ENCODE assay signal across 14 cellular contexts in genomic region chr6:104600659-104600971, GRCh38.
DNase-seq lines count a peak whose midpoint lies in the region; ATAC-seq and TF ChIP-seq lines count a peak whose summit lies in the region.
"Had no signal": no experiment of that assay in that cellular context is flagged by ENCODE, and none has a peak within 500 bp of the region (broad histone marks: within the 10 kb centered on the region; RNA-seq: fewer than 3 reads in every experiment).

No MANE protein-coding gene starts in this region.

- H3K36me3 ChIP-seq in SK-N-MC (ENCODE audit: insufficient read depth, low read length) (no peaks in the 10 kb centered on the region), adipocyte (ENCODE audit: control insufficient read depth, insufficient read depth, low read length, severe bottlenecking) (no peaks in the 10 kb centered on the region), mesenchymal stem cell (ENCODE audit: control insufficient read depth in 1 of 2, insufficient read depth in 2 of 2, low read depth in 1 of 2, low read length in 2 of 2) (no peaks in the 10 kb centered on the region), left lung (no peaks in the 10 kb centered on the region), Caco-2 (ENCODE audit: control insufficient read depth, insufficient read depth, low read length) (no peaks in the 10 kb centered on the region)

- no peak overlapping the region for H3K4ac ChIP-seq in mesenchymal stem cell (ENCODE audit: low read depth in 1 of 2, low read length in 2 of 2)

- POLR2A ChIA-PET in Caco-2 (lab: Charles Lee) = no interaction called here

- H3K27me3 ChIP-seq in adipocyte (replicated peaks; ENCODE audit: control insufficient read depth, insufficient read depth, low read length) (no peaks in the 10 kb centered on the region), mesenchymal stem cell (ENCODE audit: control insufficient read depth in 1 of 2, insufficient read depth in 1 of 2, low read length in 2 of 2) (no peaks in the 10 kb centered on the region), left lung (no peaks in the 10 kb centered on the region), Caco-2 (replicated peaks; ENCODE audit: control insufficient read depth, insufficient read depth, low read length) (no peaks in the 10 kb centered on the region)

- no peak overlapping the region for H2BK15ac ChIP-seq in mesenchymal stem cell (ENCODE audit: low read depth, poor library complexity, severe bottlenecking)

- no peak overlapping the region for H3K23ac ChIP-seq in mesenchymal stem cell (ENCODE audit: low read length in 2 of 2)

- H3K36me3 Mint-ChIP-seq in Caco-2 (ENCODE audit: insufficient read depth, unreplicated experiment) = no peaks in the 10 kb centered on the region
- H3K36me3 Mint-ChIP-seq: IgD-negative memory B cell had no signal

- H2BK5ac ChIP-seq in mesenchymal stem cell (ENCODE audit: low read depth, low read length, poor library complexity, severe bottlenecking) = no peak overlapping the region

- H3K27ac Mint-ChIP-seq in Caco-2 (ENCODE audit: unreplicated experiment) = no peak overlapping the region
- H3K27ac Mint-ChIP-seq: CD4-positive, alpha-beta T cell; H9; IgD-negative memory B cell had no signal

- H4K91ac ChIP-seq in mesenchymal stem cell (ENCODE audit: low read length) = no peak overlapping the region

- no peak overlapping the region for H3K4me2 ChIP-seq in mesenchymal stem cell (ENCODE audit: low read length, poor library complexity, severe bottlenecking)

- TF ChIP-seq CTCF in left lung (IDR thresholded peaks at IDR 0.05) (no peak), Caco-2 (IDR thresholded peaks at IDR 0.05; ENCODE audit: insufficient read depth in 1 of 2, low read depth in 1 of 2, low read length in 1 of 2, severe bottlenecking in 1 of 2, unreplicated experiment in 1 of 2) (no peak)

- H3K4me1 Mint-ChIP-seq in Caco-2 (ENCODE audit: low read depth, unreplicated experiment) = no peaks in the 10 kb centered on the region
- H3K4me1 Mint-ChIP-seq: IgD-negative memory B cell had no signal

- H3K4me3 Mint-ChIP-seq in Caco-2 (ENCODE audit: unreplicated experiment) = no peak overlapping the region
- H3K4me3 Mint-ChIP-seq: CD4-positive, alpha-beta T cell; H9; IgD-negative memory B cell had no signal

- no peaks in the 10 kb centered on the region for H3K9me3 Mint-ChIP-seq in Caco-2 (ENCODE audit: unreplicated experiment)
- H3K9me3 Mint-ChIP-seq: CD4-positive, alpha-beta T cell; H9; IgD-negative memory B cell had no signal

- 100% methylated on average over 2 of the region's 2 CpGs for WGBS in mesenchymal stem cell

- no peak overlapping the region for H2BK120ac ChIP-seq in mesenchymal stem cell (ENCODE audit: low read depth, low read length)

- no peak overlapping the region for H2AFZ ChIP-seq in mesenchymal stem cell (ENCODE audit: low read depth, low read length)

- H3K27me3 Mint-ChIP-seq in Caco-2 (ENCODE audit: insufficient read depth, unreplicated experiment) = peaks cover 6% of the 10 kb centered on the region
- H3K27me3 Mint-ChIP-seq: IgD-negative memory B cell had no signal

- H3K4me1 ChIP-seq in adipocyte (ENCODE audit: control insufficient read depth, insufficient read depth, low read length) = peaks cover 57% of the 10 kb centered on the region
- H3K4me1 ChIP-seq in mesenchymal stem cell (ENCODE audit: control insufficient read depth, insufficient read depth, low read depth, low read length) = no peaks in the 10 kb centered on the region
- H3K4me1 ChIP-seq in left lung = no peaks in the 10 kb centered on the region
- no peaks in the 10 kb centered on the region for H3K4me1 ChIP-seq in Caco-2

- H3K4me3 ChIP-seq in SK-N-MC (peak overlapping the region; percentile 75), adipocyte (ENCODE audit: low read length) (peak overlapping the region; percentile 68), mesenchymal stem cell (ENCODE audit: insufficient read depth in 1 of 2, low read depth in 1 of 2, low read length in 2 of 2) (peak overlapping the region in 1 of 2 experiments; percentile 59), left lung (no peak overlapping the region), Caco-2 (ENCODE audit: low read depth, low read length) (no peak overlapping the region)
- H3K4me3 ChIP-seq: GM12878 had no signal

- H3K9ac ChIP-seq in SK-N-MC (ENCODE audit: insufficient read length) (no peak overlapping the region), adipocyte (ENCODE audit: low read length) (peak overlapping the region; percentile 82), mesenchymal stem cell (ENCODE audit: low read length) (peak overlapping the region; percentile 10)

- intact Hi-C loops in left lung (cut with DNase I) (no loop called here), Caco-2 (cut with micrococcal nuclease; ENCODE audit: unreplicated experiment) (no loop called here)

- H3K18ac ChIP-seq in mesenchymal stem cell (ENCODE audit: low read depth in 1 of 2, low read length in 2 of 2) = no peak overlapping the region

- peak overlapping the region; percentile 89; the same call in 1 of the 2 replicates for H3K27ac ChIP-seq in SK-N-MC
- no peak overlapping the region for H3K27ac ChIP-seq in mesenchymal stem cell (ENCODE audit: low read length, poor library complexity, severe bottlenecking)
- H3K27ac ChIP-seq in left lung = peak overlapping the region in 1 of 2 donors; percentile 10
- H3K27ac ChIP-seq: C4-2B had no signal

- H2AK5ac ChIP-seq in mesenchymal stem cell (ENCODE audit: low read length, severe bottlenecking) = no peak overlapping the region

- H3K79me1 ChIP-seq in mesenchymal stem cell (replicated peaks; ENCODE audit: low read length, poor library complexity, severe bottlenecking) = no peaks in the 10 kb centered on the region

- peaks cover 4% of the 10 kb centered on the region; the same call in 1 of the 2 replicates for H3K9me3 ChIP-seq in SK-N-MC (ENCODE audit: low read depth, low read length)
- no peaks in the 10 kb centered on the region for H3K9me3 ChIP-seq in adipocyte (ENCODE audit: control insufficient read depth, low read length)
- no peaks in the 10 kb centered on the region for H3K9me3 ChIP-seq in mesenchymal stem cell (ENCODE audit: control insufficient read depth, low read length)
- H3K9me3 ChIP-seq in left lung = no peaks in the 10 kb centered on the region
- no peaks in the 10 kb centered on the region for H3K9me3 ChIP-seq in Caco-2

- no peak overlapping the region for H3K14ac ChIP-seq in mesenchymal stem cell (ENCODE audit: low read length in 2 of 2)

- no peak overlapping the region for H2BK12ac ChIP-seq in mesenchymal stem cell (ENCODE audit: low read length in 2 of 2)

- DNase-seq in SK-N-MC (ENCODE audit: low read depth, low spot score) (no peak), adipocyte (ENCODE audit: low read depth) (no peak), mesenchymal stem cell (no peak), left lung (no peak), epidermal melanocyte (ENCODE audit: insufficient read length, low spot score) (no peak), Caco-2 (no peak)
- DNase-seq: ACHN; CD4-positive, alpha-beta T cell; DMS79 treated with DMSO at 0.1 percent for 48 hours; H9 had no signal

- CTCF ChIA-PET in Caco-2 (lab: Charles Lee) = no interaction called here

- H4K8ac ChIP-seq in mesenchymal stem cell (ENCODE audit: low read length) = no peak overlapping the region

- no peak for ATAC-seq in left lung
- ATAC-seq: GM12878, HepG2 had no signal

- no TSS peak for BruUV-seq in Caco-2 (replicated peaks; lab: Mats Ljungman, UMichigan)

Comparison
In these comparisons a context has a peak if more than half of its experiments do, and no peak if none do; other contexts are left out.
1. H3K4me3 ChIP-seq: peak in SK-N-MC (single experiment) and adipocyte (single experiment); none in left lung (0 of 2) and Caco-2 (single experiment).